In genomic region chr5:176157656-176158055, GRCh38 we compare ENCODE assay signal across 26 cellular contexts.
DNase-seq lines count a peak whose midpoint lies in the region; ATAC-seq, FAIRE-seq and TF ChIP-seq lines count a peak whose summit lies in the region.
"Had no signal": no experiment of that assay in that cellular context is flagged by ENCODE, and none has a peak within 500 bp of the region (broad histone marks: within the 10 kb centered on the region; RNA-seq: fewer than 3 reads in every experiment).

No MANE protein-coding gene starts in this region.

- H3K27me3 ChIP-seq in breast epithelium, result peaks cover 0 to 12% of the 10 kb centered on the region in 2 donors

- CTCF ChIA-PET in MCF 10A (lab: Yijun Ruan, JAX), result no interaction called here
- CTCF ChIA-PET in activated CD8-positive, alpha-beta memory T cell treated with anti-CD3 and anti-CD28 coated beads, Interleukin-2, amount 10 ng/mL, durations not matched to agents 7 days and 5 days (lab: Charles Lee), result no interaction called here

- peaks cover 7% of the 10 kb centered on the region for H3K9me3 Mint-ChIP-seq in MCF 10A (ENCODE audit: unreplicated experiment)
- no peaks in the 10 kb centered on the region for H3K9me3 Mint-ChIP-seq in activated CD8-positive, alpha-beta memory T cell treated with anti-CD3 and anti-CD28 coated beads, Interleukin-2, amount 10 ng/mL, durations not matched to agents 7 days and 5 days (ENCODE audit: low read depth)
- H3K9me3 Mint-ChIP-seq: activated B cell treated with CpG ODN at 0.5 μM for 24 hours; activated CD4-positive, alpha-beta memory T cell treated with anti-CD3 and anti-CD28 coated beads, Interleukin-2, amount 10 ng/mL, durations not matched to agents 7 days and 5 days; activated T-cell treated with anti-CD3 and anti-CD28 coated beads, Interleukin-2, amount 50 U/mL, for 72 hours; CD4-positive, alpha-beta T cell had no signal

- intact Hi-C loops in MCF 10A (cut with micrococcal nuclease) (no loop called here), breast epithelium (cut with DNase I; ENCODE audit: low total_unique reads) (no loop called here)

- H3K36me3 Mint-ChIP-seq in MCF 10A (ENCODE audit: insufficient read depth, unreplicated experiment), result no peaks in the 10 kb centered on the region
- no peaks in the 10 kb centered on the region for H3K36me3 Mint-ChIP-seq in activated CD8-positive, alpha-beta memory T cell treated with anti-CD3 and anti-CD28 coated beads, Interleukin-2, amount 10 ng/mL, durations not matched to agents 7 days and 5 days
- H3K36me3 Mint-ChIP-seq: activated naive CD8-positive, alpha-beta T cell had no signal

- H3K27me3 Mint-ChIP-seq in MCF 10A (ENCODE audit: insufficient read depth, unreplicated experiment), result no peaks in the 10 kb centered on the region
- peaks cover 48% of the 10 kb centered on the region for H3K27me3 Mint-ChIP-seq in activated CD8-positive, alpha-beta memory T cell treated with anti-CD3 and anti-CD28 coated beads, Interleukin-2, amount 10 ng/mL, durations not matched to agents 7 days and 5 days

- TF ChIP-seq CTCF in MCF 10A (IDR thresholded peaks at IDR 0.05; ENCODE audit: unreplicated experiment) (no peak), breast epithelium (IDR thresholded peaks at IDR 0.05) (no peak), fibroblast of pulmonary artery (IDR thresholded peaks at IDR 0.05; ENCODE audit: low read length, missing control alignments) (no peak)

- no peaks in the 10 kb centered on the region for H3K36me3 ChIP-seq in breast epithelium
- H3K36me3 ChIP-seq: heart right ventricle had no signal

- H3K27ac ChIP-seq in breast epithelium, result no peak overlapping the region
- H3K27ac ChIP-seq: 22Rv1, heart right ventricle had no signal

- TF ChIP-seq POLR2A in breast epithelium (IDR thresholded peaks at IDR 0.05) (no peak), GM12892 (IDR thresholded peaks at IDR 0.05; ENCODE audit: low read depth, low read length) (no peak)

- peak; percentile 77 for ATAC-seq in SK-N-SH treated with all-trans-retinoic acid at 6 μM for 48 hours
- no peak for ATAC-seq in activated CD8-positive, alpha-beta memory T cell treated with anti-CD3 and anti-CD28 coated beads, Interleukin-2, amount 10 ng/mL, durations not matched to agents 7 days and 5 days
- ATAC-seq in HG02885 (IDR thresholded peaks at IDR 0.05; ENCODE audit: poor library complexity, unreplicated experiment), result no peak
- ATAC-seq: activated T-cell treated with anti-CD3 and anti-CD28 coated beads, Interleukin-2, amount 50 U/mL, for 72 hours; heart right ventricle; T-helper 17 cell had no signal

- H3K9me3 ChIP-seq in breast epithelium, result no peaks in the 10 kb centered on the region

- H3K4me3 Mint-ChIP-seq in MCF 10A (ENCODE audit: unreplicated experiment), result no peak overlapping the region
- no peak overlapping the region for H3K4me3 Mint-ChIP-seq in activated CD8-positive, alpha-beta memory T cell treated with anti-CD3 and anti-CD28 coated beads, Interleukin-2, amount 10 ng/mL, durations not matched to agents 7 days and 5 days
- H3K4me3 Mint-ChIP-seq: activated B cell treated with CpG ODN at 0.5 μM for 24 hours; activated CD4-positive, alpha-beta memory T cell treated with anti-CD3 and anti-CD28 coated beads, Interleukin-2, amount 10 ng/mL, durations not matched to agents 7 days and 5 days; activated naive CD8-positive, alpha-beta T cell; activated T-cell treated with anti-CD3 and anti-CD28 coated beads, Interleukin-2, amount 50 U/mL, for 72 hours; CD4-positive, alpha-beta T cell; nephron progenitor cell; T-helper 17 cell had no signal

- H3K27ac Mint-ChIP-seq in MCF 10A (ENCODE audit: low read depth, unreplicated experiment), result peak overlapping the region; percentile 40
- no peak overlapping the region for H3K27ac Mint-ChIP-seq in activated CD8-positive, alpha-beta memory T cell treated with anti-CD3 and anti-CD28 coated beads, Interleukin-2, amount 10 ng/mL, durations not matched to agents 7 days and 5 days
- H3K27ac Mint-ChIP-seq: activated B cell treated with CpG ODN at 0.5 μM for 24 hours; activated CD4-positive, alpha-beta memory T cell treated with anti-CD3 and anti-CD28 coated beads, Interleukin-2, amount 10 ng/mL, durations not matched to agents 7 days and 5 days; activated naive CD8-positive, alpha-beta T cell; activated T-cell treated with anti-CD3 and anti-CD28 coated beads, Interleukin-2, amount 50 U/mL, for 72 hours; CD4-positive, alpha-beta T cell; nephron progenitor cell; T-helper 17 cell had no signal

- no peak for FAIRE-seq in GM12892 (lab: Jason Lieb, UNC)

- DNase-seq in MCF 10A (ENCODE audit: unreplicated experiment) (peak; percentile 74), breast epithelium (ENCODE audit: low spot score in 2 of 2) (no peak), fibroblast of pulmonary artery (ENCODE audit: low read depth) (peak; percentile 39), COR-L47 (lab: John Stamatoyannopoulos, UW) (no peak), GM12892 (ENCODE audit: insufficient read length) (no peak)
- DNase-seq in activated CD8-positive, alpha-beta memory T cell treated with anti-CD3 and anti-CD28 coated beads, Interleukin-2, amount 10 ng/mL, durations not matched to agents 7 days and 5 days, result no peak
- DNase-seq: activated B cell treated with CpG ODN at 0.5 μM for 24 hours; activated CD4-positive, alpha-beta memory T cell treated with anti-CD3 and anti-CD28 coated beads, Interleukin-2, amount 10 ng/mL, durations not matched to agents 7 days and 5 days; activated T-cell treated with anti-CD3 and anti-CD28 coated beads, Interleukin-2, amount 50 U/mL, for 72 hours; caudate nucleus; CD4-positive, alpha-beta T cell; DMS53; GOT3; heart right ventricle; islet precursor cell; MV-4-11; NCI-H2029 treated with DMSO at 0.1 percent for 48 hours; NCI-H510A treated with DMSO at 0.1 percent for 48 hours; nephron progenitor cell; SHP77 treated with DMSO at 0.1 percent for 48 hours; stimulated activated CD4-positive, alpha-beta T cell treated with anti-CD3 and anti-CD28 coated beads, Interleukin-12 subunit alpha, Interleukin-12 subunit beta, amount 100 ng/mL, for 4 hours; T-helper 17 cell had no signal

- H3K4me1 Mint-ChIP-seq in MCF 10A (ENCODE audit: insufficient read depth, unreplicated experiment), result peaks cover 29% of the 10 kb centered on the region
- H3K4me1 Mint-ChIP-seq in activated CD8-positive, alpha-beta memory T cell treated with anti-CD3 and anti-CD28 coated beads, Interleukin-2, amount 10 ng/mL, durations not matched to agents 7 days and 5 days, result no peaks in the 10 kb centered on the region
- H3K4me1 Mint-ChIP-seq: activated B cell treated with CpG ODN at 0.5 μM for 24 hours; activated CD4-positive, alpha-beta memory T cell treated with anti-CD3 and anti-CD28 coated beads, Interleukin-2, amount 10 ng/mL, durations not matched to agents 7 days and 5 days had no signal

- POLR2A ChIA-PET in MCF 10A (lab: Yijun Ruan, JAX), result interaction anchor here (0.7 kb wide), 1 partner anchor 497 kb away, joined by 4 read pairs; no protein-coding TSS in a partner anchor

- no peak overlapping the region for H3K4me3 ChIP-seq in breast epithelium
- H3K4me3 ChIP-seq in fibroblast of pulmonary artery (replicated peaks; ENCODE audit: low read depth, low read length), result no peak overlapping the region
- H3K4me3 ChIP-seq: heart right ventricle had no signal

- BruUV-seq in MCF 10A (replicated peaks; lab: Mats Ljungman, UMichigan), result no TSS peak

- no peaks in the 10 kb centered on the region for H3K4me1 ChIP-seq in breast epithelium
- H3K4me1 ChIP-seq: heart right ventricle had no signal

TF ChIP-seq in SK-N-SH treated with all-trans-retinoic acid at 6 μM for 48 hours, 23 proteins besides CTCF, POLR2A, EP300 and RAD21 (continues in another document):
- TF ChIP-seq ZFP30 (CRISPR knock-in tag; IDR thresholded peaks at IDR 0.05), result no peak
- no peak for TF ChIP-seq PPARA (CRISPR knock-in tag; IDR thresholded peaks at IDR 0.05; ENCODE audit: borderline replicate concordance)
- no peak for TF ChIP-seq TSHZ2 (CRISPR knock-in tag; IDR thresholded peaks at IDR 0.05)
- TF ChIP-seq BACH2 (CRISPR knock-in tag; IDR thresholded peaks at IDR 0.05; ENCODE audit: borderline replicate concordance), result no peak
- TF ChIP-seq ZNF70 (CRISPR knock-in tag; IDR thresholded peaks at IDR 0.05), result no peak
- TF ChIP-seq CSDC2 (CRISPR knock-in tag; IDR thresholded peaks at IDR 0.05), result no peak
- no peak for TF ChIP-seq ZFP3 (CRISPR knock-in tag; IDR thresholded peaks at IDR 0.05)
- TF ChIP-seq ESRRG (CRISPR knock-in tag; IDR thresholded peaks at IDR 0.05), result no peak
- TF ChIP-seq ZC3H10 (CRISPR knock-in tag; IDR thresholded peaks at IDR 0.05), result no peak
- no peak for TF ChIP-seq CREB5 (CRISPR knock-in tag; IDR thresholded peaks at IDR 0.05; ENCODE audit: low read depth)

Comparison
In these comparisons a context has a peak if more than half of its experiments do, and no peak if none do; other contexts are left out.
1. DNase-seq: peak in MCF 10A (single experiment) and fibroblast of pulmonary artery (single experiment); none in breast epithelium (0 of 2), COR-L47 (single experiment), GM12892 (single experiment) and activated CD8-positive, alpha-beta memory T cell treated with anti-CD3 and anti-CD28 coated beads, Interleukin-2, amount 10 ng/mL, durations not matched to agents 7 days and 5 days (single experiment).